In the genomic region with DNA sequence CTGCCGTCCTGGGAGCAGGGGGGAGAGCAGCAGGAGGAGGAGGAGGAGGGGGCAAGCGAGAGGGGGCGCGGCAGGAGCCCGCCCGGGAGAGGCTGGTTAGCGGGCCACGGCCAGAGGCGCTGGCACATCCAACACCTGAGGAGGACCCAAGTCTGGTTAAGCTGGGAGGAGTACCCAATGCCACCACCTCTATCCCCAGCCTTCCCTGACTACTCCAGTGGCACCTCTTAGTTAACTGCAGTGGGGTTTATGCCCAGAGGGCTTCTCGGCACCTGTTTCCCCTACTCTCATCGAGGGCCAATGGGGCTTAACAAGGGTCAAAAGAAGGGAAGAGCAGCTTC, we compare ENCODE assay signal across 1 cellular context.
TF ChIP-seq lines count a peak whose summit lies in the region.

No MANE protein-coding gene starts in this region.

TF ChIP-seq in neural cell, 6 proteins besides CTCF, POLR2A, EP300 and RAD21 (continued from another document):
- TF ChIP-seq, protein P1, sequence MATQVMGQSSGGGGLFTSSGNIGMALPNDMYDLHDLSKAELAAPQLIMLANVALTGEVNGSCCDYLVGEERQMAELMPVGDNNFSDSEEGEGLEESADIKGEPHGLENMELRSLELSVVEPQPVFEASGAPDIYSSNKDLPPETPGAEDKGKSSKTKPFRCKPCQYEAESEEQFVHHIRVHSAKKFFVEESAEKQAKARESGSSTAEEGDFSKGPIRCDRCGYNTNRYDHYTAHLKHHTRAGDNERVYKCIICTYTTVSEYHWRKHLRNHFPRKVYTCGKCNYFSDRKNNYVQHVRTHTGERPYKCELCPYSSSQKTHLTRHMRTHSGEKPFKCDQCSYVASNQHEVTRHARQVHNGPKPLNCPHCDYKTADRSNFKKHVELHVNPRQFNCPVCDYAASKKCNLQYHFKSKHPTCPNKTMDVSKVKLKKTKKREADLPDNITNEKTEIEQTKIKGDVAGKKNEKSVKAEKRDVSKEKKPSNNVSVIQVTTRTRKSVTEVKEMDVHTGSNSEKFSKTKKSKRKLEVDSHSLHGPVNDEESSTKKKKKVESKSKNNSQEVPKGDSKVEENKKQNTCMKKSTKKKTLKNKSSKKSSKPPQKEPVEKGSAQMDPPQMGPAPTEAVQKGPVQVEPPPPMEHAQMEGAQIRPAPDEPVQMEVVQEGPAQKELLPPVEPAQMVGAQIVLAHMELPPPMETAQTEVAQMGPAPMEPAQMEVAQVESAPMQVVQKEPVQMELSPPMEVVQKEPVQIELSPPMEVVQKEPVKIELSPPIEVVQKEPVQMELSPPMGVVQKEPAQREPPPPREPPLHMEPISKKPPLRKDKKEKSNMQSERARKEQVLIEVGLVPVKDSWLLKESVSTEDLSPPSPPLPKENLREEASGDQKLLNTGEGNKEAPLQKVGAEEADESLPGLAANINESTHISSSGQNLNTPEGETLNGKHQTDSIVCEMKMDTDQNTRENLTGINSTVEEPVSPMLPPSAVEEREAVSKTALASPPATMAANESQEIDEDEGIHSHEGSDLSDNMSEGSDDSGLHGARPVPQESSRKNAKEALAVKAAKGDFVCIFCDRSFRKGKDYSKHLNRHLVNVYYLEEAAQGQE (IDR thresholded peaks at IDR 0.05; ENCODE audit: borderline replicate concordance), result no peak
